In the genomic region with DNA sequence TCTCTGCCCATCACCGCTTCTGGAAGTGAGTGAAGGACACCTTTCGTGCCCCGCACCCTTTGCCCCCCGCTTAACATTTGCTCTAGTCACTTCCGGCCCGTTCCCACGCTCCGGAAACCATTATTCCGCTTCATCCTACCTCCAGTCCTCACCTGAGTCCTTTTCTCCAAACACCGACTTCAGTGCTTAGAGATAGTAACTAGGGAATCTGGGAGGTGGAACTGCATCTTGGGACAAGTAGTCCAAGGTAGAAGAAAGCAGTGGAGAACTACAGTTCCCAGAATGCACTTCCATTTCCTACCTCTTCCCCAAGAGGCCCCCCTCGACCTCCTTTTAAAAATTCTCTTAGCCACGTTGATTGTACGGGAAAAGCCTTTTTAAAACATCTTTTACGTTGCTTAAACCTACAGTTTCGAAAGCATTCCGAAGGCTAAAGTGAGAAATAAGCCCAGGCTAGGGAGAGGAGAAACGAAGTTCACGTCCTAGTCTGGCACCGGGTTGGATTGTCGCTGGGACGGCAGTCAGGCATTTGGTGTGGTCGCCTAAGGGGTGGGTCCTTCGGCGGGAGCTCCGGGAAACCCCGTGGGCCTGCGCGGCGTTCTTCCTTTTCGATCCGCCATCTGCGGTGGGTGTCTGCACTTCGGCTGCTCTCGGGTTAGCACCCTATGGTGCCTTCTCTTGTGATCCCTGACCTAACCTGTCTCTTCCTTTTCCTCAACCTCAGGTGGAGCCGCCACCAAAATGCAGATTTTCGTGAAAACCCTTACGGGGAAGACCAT, we compare ENCODE assay signal across 1 cellular context.
TF ChIP-seq lines count a peak whose summit lies in the region.

A gene (minus strand): TSS at position 210 of the 779 bp plus-strand sequence. CDS start 9,882 bp downstream, outside the sequence.
A gene (plus strand): TSS at position 605 of the 779 bp plus-strand sequence. CDS start 137 bp downstream, at position 742.

TF ChIP-seq in HEK293, 187 proteins besides CTCF, POLR2A, EP300 and RAD21 (continued from another document and continues in another):
- TF ChIP-seq, protein P1, sequence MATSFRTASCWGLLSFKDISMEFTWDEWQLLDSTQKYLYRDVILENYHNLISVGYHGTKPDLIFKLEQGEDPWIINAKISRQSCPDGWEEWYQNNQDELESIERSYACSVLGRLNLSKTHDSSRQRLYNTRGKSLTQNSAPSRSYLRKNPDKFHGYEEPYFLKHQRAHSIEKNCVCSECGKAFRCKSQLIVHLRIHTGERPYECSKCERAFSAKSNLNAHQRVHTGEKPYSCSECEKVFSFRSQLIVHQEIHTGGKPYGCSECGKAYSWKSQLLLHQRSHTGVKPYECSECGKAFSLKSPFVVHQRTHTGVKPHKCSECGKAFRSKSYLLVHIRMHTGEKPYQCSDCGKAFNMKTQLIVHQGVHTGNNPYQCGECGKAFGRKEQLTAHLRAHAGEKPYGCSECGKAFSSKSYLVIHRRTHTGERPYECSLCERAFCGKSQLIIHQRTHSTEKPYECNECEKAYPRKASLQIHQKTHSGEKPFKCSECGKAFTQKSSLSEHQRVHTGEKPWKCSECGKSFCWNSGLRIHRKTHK (tag by site-specific recombination; IDR thresholded peaks at IDR 0.05), result no peak
- TF ChIP-seq, protein P2, sequence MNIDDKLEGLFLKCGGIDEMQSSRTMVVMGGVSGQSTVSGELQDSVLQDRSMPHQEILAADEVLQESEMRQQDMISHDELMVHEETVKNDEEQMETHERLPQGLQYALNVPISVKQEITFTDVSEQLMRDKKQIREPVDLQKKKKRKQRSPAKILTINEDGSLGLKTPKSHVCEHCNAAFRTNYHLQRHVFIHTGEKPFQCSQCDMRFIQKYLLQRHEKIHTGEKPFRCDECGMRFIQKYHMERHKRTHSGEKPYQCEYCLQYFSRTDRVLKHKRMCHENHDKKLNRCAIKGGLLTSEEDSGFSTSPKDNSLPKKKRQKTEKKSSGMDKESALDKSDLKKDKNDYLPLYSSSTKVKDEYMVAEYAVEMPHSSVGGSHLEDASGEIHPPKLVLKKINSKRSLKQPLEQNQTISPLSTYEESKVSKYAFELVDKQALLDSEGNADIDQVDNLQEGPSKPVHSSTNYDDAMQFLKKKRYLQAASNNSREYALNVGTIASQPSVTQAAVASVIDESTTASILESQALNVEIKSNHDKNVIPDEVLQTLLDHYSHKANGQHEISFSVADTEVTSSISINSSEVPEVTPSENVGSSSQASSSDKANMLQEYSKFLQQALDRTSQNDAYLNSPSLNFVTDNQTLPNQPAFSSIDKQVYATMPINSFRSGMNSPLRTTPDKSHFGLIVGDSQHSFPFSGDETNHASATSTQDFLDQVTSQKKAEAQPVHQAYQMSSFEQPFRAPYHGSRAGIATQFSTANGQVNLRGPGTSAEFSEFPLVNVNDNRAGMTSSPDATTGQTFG (tag by site-specific recombination; IDR thresholded peaks at IDR 0.05; ENCODE audit: borderline replicate concordance), result no peak
- TF ChIP-seq ZNF510 (tag by site-specific recombination; IDR thresholded peaks at IDR 0.05; ENCODE audit: insufficient replicate concordance), result no peak
- no peak for TF ChIP-seq BCL11B (tag by site-specific recombination; IDR thresholded peaks at IDR 0.05; ENCODE audit: low read depth)
- no peak for TF ChIP-seq ZNF404 (tag by site-specific recombination; IDR thresholded peaks at IDR 0.05)
- TF ChIP-seq ZNF221 (tag by site-specific recombination; IDR thresholded peaks at IDR 0.05; ENCODE audit: borderline replicate concordance), result no peak
- TF ChIP-seq, protein P3, sequence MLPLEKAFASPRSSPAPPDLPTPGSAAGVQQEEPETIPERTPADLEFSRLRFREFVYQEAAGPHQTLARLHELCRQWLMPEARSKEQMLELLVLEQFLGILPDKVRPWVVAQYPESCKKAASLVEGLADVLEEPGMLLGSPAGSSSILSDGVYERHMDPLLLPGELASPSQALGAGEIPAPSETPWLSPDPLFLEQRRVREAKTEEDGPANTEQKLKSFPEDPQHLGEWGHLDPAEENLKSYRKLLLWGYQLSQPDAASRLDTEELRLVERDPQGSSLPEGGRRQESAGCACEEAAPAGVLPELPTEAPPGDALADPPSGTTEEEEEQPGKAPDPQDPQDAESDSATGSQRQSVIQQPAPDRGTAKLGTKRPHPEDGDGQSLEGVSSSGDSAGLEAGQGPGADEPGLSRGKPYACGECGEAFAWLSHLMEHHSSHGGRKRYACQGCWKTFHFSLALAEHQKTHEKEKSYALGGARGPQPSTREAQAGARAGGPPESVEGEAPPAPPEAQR (tag by site-specific recombination; IDR thresholded peaks at IDR 0.05), result peak; percentile 43; the same call in 1 of the 2 replicates
- TF ChIP-seq ZNF10 (tag by site-specific recombination; IDR thresholded peaks at IDR 0.05), result no peak
- TF ChIP-seq, protein P4, sequence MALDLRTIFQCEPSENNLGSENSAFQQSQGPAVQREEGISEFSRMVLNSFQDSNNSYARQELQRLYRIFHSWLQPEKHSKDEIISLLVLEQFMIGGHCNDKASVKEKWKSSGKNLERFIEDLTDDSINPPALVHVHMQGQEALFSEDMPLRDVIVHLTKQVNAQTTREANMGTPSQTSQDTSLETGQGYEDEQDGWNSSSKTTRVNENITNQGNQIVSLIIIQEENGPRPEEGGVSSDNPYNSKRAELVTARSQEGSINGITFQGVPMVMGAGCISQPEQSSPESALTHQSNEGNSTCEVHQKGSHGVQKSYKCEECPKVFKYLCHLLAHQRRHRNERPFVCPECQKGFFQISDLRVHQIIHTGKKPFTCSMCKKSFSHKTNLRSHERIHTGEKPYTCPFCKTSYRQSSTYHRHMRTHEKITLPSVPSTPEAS (tag by site-specific recombination; IDR thresholded peaks at IDR 0.05), result no peak
- TF ChIP-seq ZBTB1 (tag by site-specific recombination; IDR thresholded peaks at IDR 0.05), result no peak
- TF ChIP-seq ZNF776 (tag by site-specific recombination; IDR thresholded peaks at IDR 0.05; ENCODE audit: borderline replicate concordance), result no peak
- no peak for TF ChIP-seq MYNN (tag by site-specific recombination; IDR thresholded peaks at IDR 0.05; ENCODE audit: borderline replicate concordance)
- no peak for TF ChIP-seq ZNF302 (tag by site-specific recombination; IDR thresholded peaks at IDR 0.05; ENCODE audit: low read depth)
- no peak for TF ChIP-seq ZNF843 (tag by site-specific recombination; IDR thresholded peaks at IDR 0.05)
- TF ChIP-seq, protein P5, sequence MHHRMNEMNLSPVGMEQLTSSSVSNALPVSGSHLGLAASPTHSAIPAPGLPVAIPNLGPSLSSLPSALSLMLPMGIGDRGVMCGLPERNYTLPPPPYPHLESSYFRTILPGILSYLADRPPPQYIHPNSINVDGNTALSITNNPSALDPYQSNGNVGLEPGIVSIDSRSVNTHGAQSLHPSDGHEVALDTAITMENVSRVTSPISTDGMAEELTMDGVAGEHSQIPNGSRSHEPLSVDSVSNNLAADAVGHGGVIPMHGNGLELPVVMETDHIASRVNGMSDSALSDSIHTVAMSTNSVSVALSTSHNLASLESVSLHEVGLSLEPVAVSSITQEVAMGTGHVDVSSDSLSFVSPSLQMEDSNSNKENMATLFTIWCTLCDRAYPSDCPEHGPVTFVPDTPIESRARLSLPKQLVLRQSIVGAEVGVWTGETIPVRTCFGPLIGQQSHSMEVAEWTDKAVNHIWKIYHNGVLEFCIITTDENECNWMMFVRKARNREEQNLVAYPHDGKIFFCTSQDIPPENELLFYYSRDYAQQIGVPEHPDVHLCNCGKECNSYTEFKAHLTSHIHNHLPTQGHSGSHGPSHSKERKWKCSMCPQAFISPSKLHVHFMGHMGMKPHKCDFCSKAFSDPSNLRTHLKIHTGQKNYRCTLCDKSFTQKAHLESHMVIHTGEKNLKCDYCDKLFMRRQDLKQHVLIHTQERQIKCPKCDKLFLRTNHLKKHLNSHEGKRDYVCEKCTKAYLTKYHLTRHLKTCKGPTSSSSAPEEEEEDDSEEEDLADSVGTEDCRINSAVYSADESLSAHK (tag by site-specific recombination; IDR thresholded peaks at IDR 0.05), result no peak
- peak; percentile 84 for TF ChIP-seq SP3 (tag by site-specific recombination; IDR thresholded peaks at IDR 0.05)
- TF ChIP-seq ZNF558 (tag by site-specific recombination; IDR thresholded peaks at IDR 0.05), result no peak
- TF ChIP-seq ZFP37 (tag by site-specific recombination; IDR thresholded peaks at IDR 0.05), result peak; percentile 86
- TF ChIP-seq ZNF157 (tag by site-specific recombination; IDR thresholded peaks at IDR 0.05), result no peak
- TF ChIP-seq ZNF174 (tag by site-specific recombination; IDR thresholded peaks at IDR 0.05), result no peak
- TF ChIP-seq, protein P6, sequence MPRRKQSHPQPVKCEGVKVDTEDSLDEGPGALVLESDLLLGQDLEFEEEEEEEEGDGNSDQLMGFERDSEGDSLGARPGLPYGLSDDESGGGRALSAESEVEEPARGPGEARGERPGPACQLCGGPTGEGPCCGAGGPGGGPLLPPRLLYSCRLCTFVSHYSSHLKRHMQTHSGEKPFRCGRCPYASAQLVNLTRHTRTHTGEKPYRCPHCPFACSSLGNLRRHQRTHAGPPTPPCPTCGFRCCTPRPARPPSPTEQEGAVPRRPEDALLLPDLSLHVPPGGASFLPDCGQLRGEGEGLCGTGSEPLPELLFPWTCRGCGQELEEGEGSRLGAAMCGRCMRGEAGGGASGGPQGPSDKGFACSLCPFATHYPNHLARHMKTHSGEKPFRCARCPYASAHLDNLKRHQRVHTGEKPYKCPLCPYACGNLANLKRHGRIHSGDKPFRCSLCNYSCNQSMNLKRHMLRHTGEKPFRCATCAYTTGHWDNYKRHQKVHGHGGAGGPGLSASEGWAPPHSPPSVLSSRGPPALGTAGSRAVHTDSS (tag by site-specific recombination; IDR thresholded peaks at IDR 0.05), result no peak
- no peak for TF ChIP-seq ZSCAN23 (tag by site-specific recombination; IDR thresholded peaks at IDR 0.05)
- no peak for TF ChIP-seq ZNF521 (tag by site-specific recombination; IDR thresholded peaks at IDR 0.05)
- TF ChIP-seq GLI2 (tag by site-specific recombination; IDR thresholded peaks at IDR 0.05; ENCODE audit: borderline replicate concordance, low read depth), result no peak
- TF ChIP-seq ZFP41 (tag by site-specific recombination; IDR thresholded peaks at IDR 0.05; ENCODE audit: borderline replicate concordance), result no peak
- TF ChIP-seq ZIC2 (tag by site-specific recombination; IDR thresholded peaks at IDR 0.05), result no peak
- no peak for TF ChIP-seq ZNF571 (tag by site-specific recombination; IDR thresholded peaks at IDR 0.05)
- TF ChIP-seq, protein P7, sequence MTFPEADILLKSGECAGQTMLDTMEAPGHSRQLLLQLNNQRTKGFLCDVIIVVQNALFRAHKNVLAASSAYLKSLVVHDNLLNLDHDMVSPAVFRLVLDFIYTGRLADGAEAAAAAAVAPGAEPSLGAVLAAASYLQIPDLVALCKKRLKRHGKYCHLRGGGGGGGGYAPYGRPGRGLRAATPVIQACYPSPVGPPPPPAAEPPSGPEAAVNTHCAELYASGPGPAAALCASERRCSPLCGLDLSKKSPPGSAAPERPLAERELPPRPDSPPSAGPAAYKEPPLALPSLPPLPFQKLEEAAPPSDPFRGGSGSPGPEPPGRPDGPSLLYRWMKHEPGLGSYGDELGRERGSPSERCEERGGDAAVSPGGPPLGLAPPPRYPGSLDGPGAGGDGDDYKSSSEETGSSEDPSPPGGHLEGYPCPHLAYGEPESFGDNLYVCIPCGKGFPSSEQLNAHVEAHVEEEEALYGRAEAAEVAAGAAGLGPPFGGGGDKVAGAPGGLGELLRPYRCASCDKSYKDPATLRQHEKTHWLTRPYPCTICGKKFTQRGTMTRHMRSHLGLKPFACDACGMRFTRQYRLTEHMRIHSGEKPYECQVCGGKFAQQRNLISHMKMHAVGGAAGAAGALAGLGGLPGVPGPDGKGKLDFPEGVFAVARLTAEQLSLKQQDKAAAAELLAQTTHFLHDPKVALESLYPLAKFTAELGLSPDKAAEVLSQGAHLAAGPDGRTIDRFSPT (tag by site-specific recombination; IDR thresholded peaks at IDR 0.05), result no peak
- no peak for TF ChIP-seq ZNF660 (tag by site-specific recombination; IDR thresholded peaks at IDR 0.05)
- TF ChIP-seq ZNF184 (tag by site-specific recombination; IDR thresholded peaks at IDR 0.05), result no peak
- peak; percentile 62 for TF ChIP-seq SP7 (tag by site-specific recombination; IDR thresholded peaks at IDR 0.05)
- no peak for TF ChIP-seq ZNF792 (tag by site-specific recombination; IDR thresholded peaks at IDR 0.05)
- TF ChIP-seq ZNF138 (tag by site-specific recombination; IDR thresholded peaks at IDR 0.05; ENCODE audit: borderline replicate concordance), result no peak
- TF ChIP-seq REPIN1 (tag by site-specific recombination; IDR thresholded peaks at IDR 0.05; ENCODE audit: low read depth), result no peak
- no peak for TF ChIP-seq ZNF626 (tag by site-specific recombination; IDR thresholded peaks at IDR 0.05)
- no peak for TF ChIP-seq ZNF211 (tag by site-specific recombination; IDR thresholded peaks at IDR 0.05; ENCODE audit: low read depth)
- TF ChIP-seq ZNF394 (tag by site-specific recombination; IDR thresholded peaks at IDR 0.05; ENCODE audit: borderline replicate concordance), result no peak; the same call in 1 of the 2 replicates
- TF ChIP-seq ZNF350 (tag by site-specific recombination; IDR thresholded peaks at IDR 0.05), result no peak
- TF ChIP-seq, protein P8, sequence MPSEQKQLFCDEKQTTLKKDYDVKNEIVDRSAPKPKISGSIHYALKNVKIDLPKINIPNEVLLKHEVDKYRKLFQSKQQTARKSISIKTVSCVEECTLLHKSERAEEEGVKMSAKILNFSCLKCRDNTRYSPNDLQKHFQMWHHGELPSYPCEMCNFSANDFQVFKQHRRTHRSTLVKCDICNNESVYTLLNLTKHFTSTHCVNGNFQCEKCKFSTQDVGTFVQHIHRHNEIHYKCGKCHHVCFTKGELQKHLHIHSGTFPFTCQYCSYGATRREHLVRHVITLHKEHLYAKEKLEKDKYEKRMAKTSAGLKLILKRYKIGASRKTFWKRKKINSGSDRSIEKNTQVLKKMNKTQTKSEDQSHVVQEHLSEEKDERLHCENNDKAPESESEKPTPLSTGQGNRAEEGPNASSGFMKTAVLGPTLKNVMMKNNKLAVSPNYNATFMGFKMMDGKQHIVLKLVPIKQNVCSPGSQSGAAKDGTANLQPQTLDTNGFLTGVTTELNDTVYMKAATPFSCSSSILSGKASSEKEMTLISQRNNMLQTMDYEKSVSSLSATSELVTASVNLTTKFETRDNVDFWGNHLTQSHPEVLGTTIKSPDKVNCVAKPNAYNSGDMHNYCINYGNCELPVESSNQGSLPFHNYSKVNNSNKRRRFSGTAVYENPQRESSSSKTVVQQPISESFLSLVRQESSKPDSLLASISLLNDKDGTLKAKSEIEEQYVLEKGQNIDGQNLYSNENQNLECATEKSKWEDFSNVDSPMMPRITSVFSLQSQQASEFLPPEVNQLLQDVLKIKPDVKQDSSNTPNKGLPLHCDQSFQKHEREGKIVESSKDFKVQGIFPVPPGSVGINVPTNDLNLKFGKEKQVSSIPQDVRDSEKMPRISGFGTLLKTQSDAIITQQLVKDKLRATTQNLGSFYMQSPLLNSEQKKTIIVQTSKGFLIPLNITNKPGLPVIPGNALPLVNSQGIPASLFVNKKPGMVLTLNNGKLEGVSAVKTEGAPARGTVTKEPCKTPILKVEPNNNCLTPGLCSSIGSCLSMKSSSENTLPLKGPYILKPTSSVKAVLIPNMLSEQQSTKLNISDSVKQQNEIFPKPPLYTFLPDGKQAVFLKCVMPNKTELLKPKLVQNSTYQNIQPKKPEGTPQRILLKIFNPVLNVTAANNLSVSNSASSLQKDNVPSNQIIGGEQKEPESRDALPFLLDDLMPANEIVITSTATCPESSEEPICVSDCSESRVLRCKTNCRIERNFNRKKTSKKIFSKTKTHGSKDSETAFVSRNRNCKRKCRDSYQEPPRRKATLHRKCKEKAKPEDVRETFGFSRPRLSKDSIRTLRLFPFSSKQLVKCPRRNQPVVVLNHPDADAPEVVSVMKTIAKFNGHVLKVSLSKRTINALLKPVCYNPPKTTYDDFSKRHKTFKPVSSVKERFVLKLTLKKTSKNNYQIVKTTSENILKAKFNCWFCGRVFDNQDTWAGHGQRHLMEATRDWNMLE (tag by site-specific recombination; conservative IDR thresholded peaks at IDR 0.05; ENCODE audit: low read depth), result no peak
- peak; percentile 53; the same call in 1 of the 2 replicates for TF ChIP-seq ZNF324 (tag by site-specific recombination; IDR thresholded peaks at IDR 0.05)
- no peak for TF ChIP-seq TCF7L2 (IDR thresholded peaks at IDR 0.05; ENCODE audit: borderline replicate concordance, low read depth, low read length)
